ENCODE assay signal across 18 cellular contexts in genomic region chr1:94591791-94592565, GRCh38. TPM values are rescaled to one million over a fixed set of nuclear protein-coding genes. Genes with fewer than 3 reads are reported as not detected.
DNase-seq lines count a peak whose midpoint lies in the region; ATAC-seq, FAIRE-seq and TF ChIP-seq lines count a peak whose summit lies in the region.
"Had no signal": no experiment of that assay in that cellular context is flagged by ENCODE, and none has a peak within 500 bp of the region (broad histone marks: within the 10 kb centered on the region; RNA-seq: fewer than 3 reads in every experiment).

No MANE protein-coding gene starts in this region.

- H3K18ac ChIP-seq in mesenchymal stem cell (ENCODE audit: low read depth in 1 of 2, low read length in 2 of 2) (peak overlapping the region; percentile 61 to 70), H9 (ENCODE audit: insufficient read length, low read depth, low read length) (no peak overlapping the region)

- no peaks in the 10 kb centered on the region for H3K79me1 ChIP-seq in mesenchymal stem cell (replicated peaks; ENCODE audit: low read length, poor library complexity, severe bottlenecking)
- H3K79me1 ChIP-seq in H9 (ENCODE audit: insufficient read depth, low read depth, low read length, poor library complexity, severe bottlenecking) = no peaks in the 10 kb centered on the region

- H2BK12ac ChIP-seq in mesenchymal stem cell (ENCODE audit: low read length in 2 of 2) (peak overlapping the region; percentile 70 to 96), H9 (ENCODE audit: insufficient read length, low read depth, low read length) (no peak overlapping the region)

- intact Hi-C loops in transverse colon (cut with DNase I; ENCODE audit: low total_unique reads) = no loop called here

- 0 out of 7 replicates have a peak overlapping the region, but pooled peaks of 1 of the 3 experiments have one; percentile 18 for H3K27ac Mint-ChIP-seq in H9
- H3K27ac Mint-ChIP-seq: activated CD4-positive, alpha-beta memory T cell treated with anti-CD3 and anti-CD28 coated beads, Interleukin-2, amount 10 ng/mL, durations not matched to agents 7 days and 5 days; progenitor cell of endocrine pancreas had no signal

- no peak overlapping the region for H3K9ac ChIP-seq in mesenchymal stem cell (ENCODE audit: low read length)
- no peak overlapping the region for H3K9ac ChIP-seq in H9 (ENCODE audit: extremely low read depth, insufficient read length, low read length)

- WGBS in mesenchymal stem cell = 96% methylated on average over 7 of the region's 7 CpGs
- WGBS in H9 (ENCODE audit: extremely low coverage, insufficient read length, low lambda C conversion rate) = no CpG with 5 or more reads among the region's 7 CpGs
- 93 to 96% methylated on average over 6 to 7 of the region's 7 CpGs for WGBS in transverse colon (ENCODE audit: low coverage in 1 of 2), 2 donors

- H3K79me2 ChIP-seq in H9 (ENCODE audit: insufficient read depth, low read length) = no peaks in the 10 kb centered on the region
- H3K79me2 ChIP-seq: hepatocyte had no signal

- H3K56ac ChIP-seq in H9 (ENCODE audit: insufficient read length, low read depth, low read length) = no peak overlapping the region

- in situ Hi-C loops in GM13977 (cut with MboI; ENCODE audit: low pct_unique_long_range_greater_than_20kb, low sequenced_read_pairs, unreplicated experiment) = no loop called here
- in situ Hi-C loops in transverse colon (cut with MboI; ENCODE audit: low pct_ligation_motif_present in 1 of 4, low pct_unique_long_range_greater_than_20kb in 1 of 4, low sequenced_read_pairs in 3 of 4) = no loop called here

- H3K27me3 ChIP-seq in bronchial epithelial cell (ENCODE audit: control insufficient read depth, insufficient read depth, low read length) (no peaks in the 10 kb centered on the region), mesenchymal stem cell (ENCODE audit: control insufficient read depth in 1 of 2, insufficient read depth in 1 of 2, low read length in 2 of 2) (no peaks in the 10 kb centered on the region), H9 (ENCODE audit: insufficient read depth, low read length) (no peaks in the 10 kb centered on the region), transverse colon (no peaks in the 10 kb centered on the region)
- H3K27me3 ChIP-seq: hepatocyte, suprapubic skin had no signal

- no peak overlapping the region for H3K27ac ChIP-seq in mesenchymal stem cell (ENCODE audit: low read length, poor library complexity, severe bottlenecking)
- H3K27ac ChIP-seq in H9 (ENCODE audit: insufficient read length, low read depth, low read length) = no peak overlapping the region
- peak overlapping the region in 2 of 4 donors; percentile 8 to 10 for H3K27ac ChIP-seq in transverse colon
- H3K27ac ChIP-seq: suprapubic skin had no signal

- H3K4me2 ChIP-seq in mesenchymal stem cell (ENCODE audit: low read length, poor library complexity, severe bottlenecking) = no peak overlapping the region
- no peak overlapping the region for H3K4me2 ChIP-seq in H9 (ENCODE audit: insufficient read depth, insufficient read length, low read length)
- H3K4me2 ChIP-seq: hepatocyte had no signal

- H3K9me3 ChIP-seq in mesenchymal stem cell (ENCODE audit: control insufficient read depth, low read length) = no peaks in the 10 kb centered on the region
- no peaks in the 10 kb centered on the region for H3K9me3 ChIP-seq in H9 (ENCODE audit: control insufficient read depth, low read depth, low read length)
- no peaks in the 10 kb centered on the region for H3K9me3 ChIP-seq in transverse colon
- H3K9me3 ChIP-seq: suprapubic skin had no signal

- H3K4me1 Mint-ChIP-seq in H9 = peaks cover 24 to 29% of the 10 kb centered on the region in 2 experiments
- H3K4me1 Mint-ChIP-seq: activated CD4-positive, alpha-beta memory T cell treated with anti-CD3 and anti-CD28 coated beads, Interleukin-2, amount 10 ng/mL, durations not matched to agents 7 days and 5 days had no signal

- no peak for TF ChIP-seq EP300 in transverse colon (IDR thresholded peaks at IDR 0.05; ENCODE audit: low read depth)

- no peak overlapping the region for H3T11ph ChIP-seq in H9 (ENCODE audit: low read length)

- H4K20me1 ChIP-seq in H9 (ENCODE audit: control insufficient read depth, insufficient read depth, insufficient read length) = no peaks in the 10 kb centered on the region

- no peak for TF ChIP-seq CTCF in bronchial epithelial cell (IDR thresholded peaks at IDR 0.05; ENCODE audit: insufficient read depth, low read length, severe bottlenecking)
- no peak for TF ChIP-seq CTCF in GM13977 (IDR thresholded peaks at IDR 0.05; ENCODE audit: extremely low read depth, insufficient read depth, missing control alignments)
- no peak for TF ChIP-seq CTCF in H9 (conservative IDR thresholded peaks at IDR 0.05)
- TF ChIP-seq CTCF in transverse colon (IDR thresholded peaks at IDR 0.05) = no peak

- ATAC-seq in HG03457 (IDR thresholded peaks at IDR 0.05; ENCODE audit: unreplicated experiment) = no peak

- H2BK15ac ChIP-seq in mesenchymal stem cell (ENCODE audit: low read depth, poor library complexity, severe bottlenecking) (peak overlapping the region; percentile 92), H9 (ENCODE audit: low read depth, low read length) (no peak overlapping the region)

- H2AK5ac ChIP-seq in mesenchymal stem cell (ENCODE audit: low read length, severe bottlenecking) = no peak overlapping the region
- H2AK5ac ChIP-seq in H9 (ENCODE audit: insufficient read length, low read length) = no peak overlapping the region

- no peaks in the 10 kb centered on the region for H3K23me2 ChIP-seq in H9 (ENCODE audit: insufficient read length, low read depth, low read length, poor library complexity, severe bottlenecking)

- no peaks in the 10 kb centered on the region for H3K9me3 Mint-ChIP-seq in H9
- H3K9me3 Mint-ChIP-seq: activated CD4-positive, alpha-beta memory T cell treated with anti-CD3 and anti-CD28 coated beads, Interleukin-2, amount 10 ng/mL, durations not matched to agents 7 days and 5 days had no signal

- no peak overlapping the region for H3K23ac ChIP-seq in mesenchymal stem cell (ENCODE audit: low read length in 2 of 2)
- no peak overlapping the region for H3K23ac ChIP-seq in H9 (ENCODE audit: insufficient read length, low read depth, low read length)

- H3K36me3 Mint-ChIP-seq in H9 (ENCODE audit: insufficient read depth in 1 of 3, low read depth in 3 of 3) = no peaks in the 10 kb centered on the region

- peak; percentile 13 for FAIRE-seq in bronchial epithelial cell (lab: Jason Lieb, UNC)

- H3K36me3 ChIP-seq in bronchial epithelial cell (ENCODE audit: control insufficient read depth, insufficient read depth, low read length) = no peaks in the 10 kb centered on the region
- H3K36me3 ChIP-seq in mesenchymal stem cell (ENCODE audit: control insufficient read depth in 1 of 2, insufficient read depth in 2 of 2, low read depth in 1 of 2, low read length in 2 of 2) = no peaks in the 10 kb centered on the region
- no peaks in the 10 kb centered on the region for H3K36me3 ChIP-seq in transverse colon
- H3K36me3 ChIP-seq: suprapubic skin had no signal

- H2AFZ ChIP-seq in mesenchymal stem cell (ENCODE audit: low read depth, low read length) (no peak overlapping the region), H9 (ENCODE audit: low read length) (no peak overlapping the region)
- H2AFZ ChIP-seq: hepatocyte had no signal

- TF ChIP-seq POLR2A in transverse colon (IDR thresholded peaks at IDR 0.05) = no peak

- H2BK120ac ChIP-seq in mesenchymal stem cell (ENCODE audit: low read depth, low read length) = no peak overlapping the region
- no peak overlapping the region for H2BK120ac ChIP-seq in H9 (ENCODE audit: low read depth, low read length, poor library complexity, severe bottlenecking)

- H4K91ac ChIP-seq in mesenchymal stem cell (ENCODE audit: low read length) (peak overlapping the region; percentile 37), H9 (ENCODE audit: insufficient read length, low read depth, low read length) (no peak overlapping the region)

- DNase-seq in NCI-H2227 (lab: John Stamatoyannopoulos, UW; ENCODE audit: unreplicated experiment) (peak; percentile 29), bronchial epithelial cell (ENCODE audit: low read depth) (no peak), mesenchymal stem cell (no peak), pons (ENCODE audit: low spot score) (peak; percentile 82), GM13977 (ENCODE audit: low spot score) (no peak), H9 (no peak), transverse colon (no peak)
- DNase-seq: activated CD4-positive, alpha-beta memory T cell treated with anti-CD3 and anti-CD28 coated beads, Interleukin-2, amount 10 ng/mL, durations not matched to agents 7 days and 5 days; activated gamma-delta T cell; islet precursor cell; NCI-H146; NCI-H2171 treated with DMSO at 0.1 percent for 48 hours; Right ventricle myocardium superior; T1000 had no signal

- no peak overlapping the region for H3K4me3 ChIP-seq in bronchial epithelial cell (ENCODE audit: low read depth, low read length)
- no peak overlapping the region for H3K4me3 ChIP-seq in mesenchymal stem cell (ENCODE audit: insufficient read depth in 1 of 2, low read depth in 1 of 2, low read length in 2 of 2)
- no peak overlapping the region for H3K4me3 ChIP-seq in transverse colon
- H3K4me3 ChIP-seq: hepatocyte, suprapubic skin had no signal

- no peak overlapping the region for H3K4me3 Mint-ChIP-seq in H9
- H3K4me3 Mint-ChIP-seq: activated CD4-positive, alpha-beta memory T cell treated with anti-CD3 and anti-CD28 coated beads, Interleukin-2, amount 10 ng/mL, durations not matched to agents 7 days and 5 days had no signal

- H4K8ac ChIP-seq in mesenchymal stem cell (ENCODE audit: low read length) (no peak overlapping the region), H9 (replicated peaks; ENCODE audit: insufficient read length, low read depth, low read length) (no peak overlapping the region)

- H2BK5ac ChIP-seq in mesenchymal stem cell (ENCODE audit: low read depth, low read length, poor library complexity, severe bottlenecking) = no peak overlapping the region
- H2BK5ac ChIP-seq in H9 (ENCODE audit: insufficient read length, low read length) = no peak overlapping the region

- peaks cover 2% of the 10 kb centered on the region; the same call in 1 of the 2 replicates for H3K27me3 Mint-ChIP-seq in H9 (ENCODE audit: low read depth)
- H3K27me3 Mint-ChIP-seq: progenitor cell of endocrine pancreas had no signal

- H3K4me1 ChIP-seq in mesenchymal stem cell (ENCODE audit: control insufficient read depth, insufficient read depth, low read depth, low read length) (no peaks in the 10 kb centered on the region), H9 (ENCODE audit: insufficient read depth, low read length) (no peaks in the 10 kb centered on the region), transverse colon (peaks cover 0 to 11% (median 2%) of the 10 kb centered on the region in 4 donors)
- H3K4me1 ChIP-seq: suprapubic skin had no signal

- no peak overlapping the region for H4K5ac ChIP-seq in H9 (ENCODE audit: insufficient read length, low read depth, low read length)

- H2BK20ac ChIP-seq in H9 (ENCODE audit: low read depth, low read length, poor library complexity, severe bottlenecking) = no peak overlapping the region

- H3K14ac ChIP-seq in mesenchymal stem cell (ENCODE audit: low read length in 2 of 2) (no peak overlapping the region), H9 (ENCODE audit: insufficient read depth, low read length) (no peak overlapping the region)

- H3K4ac ChIP-seq in mesenchymal stem cell (ENCODE audit: low read depth in 1 of 2, low read length in 2 of 2) = peak overlapping the region in 1 of 2 experiments; percentile 59
- no peak overlapping the region for H3K4ac ChIP-seq in H9 (ENCODE audit: low read depth, low read length)

RNA-seq across cellular contexts. Expression of gene F3, which starts 50.4 kb away (rescaled TPM):
- total RNA-seq in bronchial epithelial cell (326 and 618 TPM in 2 replicates), H9 (2021) (21.7 and 24.6 TPM in 2 replicates), transverse colon (100 to 1,000 TPM in 1 of 4 donors, 10 to 100 TPM in 3; 35.9 to 105 (median 59.3) TPM)
- polyA plus RNA-seq in mesenchymal stem cell (2013, experiment 1 of 2) = 511 TPM
- polyA plus RNA-seq in mesenchymal stem cell (2013, experiment 2 of 2) = 536 TPM

Comparison
In these comparisons a context has a peak if more than half of its experiments do, and no peak if none do; other contexts are left out.
1. DNase-seq: peak in NCI-H2227 (single experiment) and pons (single experiment); none in bronchial epithelial cell (single experiment), mesenchymal stem cell (single experiment), GM13977 (single experiment), H9 (single experiment) and transverse colon (single experiment).